Comparison of ENCODE assay signal across 8 cellular contexts in the genomic region with DNA sequence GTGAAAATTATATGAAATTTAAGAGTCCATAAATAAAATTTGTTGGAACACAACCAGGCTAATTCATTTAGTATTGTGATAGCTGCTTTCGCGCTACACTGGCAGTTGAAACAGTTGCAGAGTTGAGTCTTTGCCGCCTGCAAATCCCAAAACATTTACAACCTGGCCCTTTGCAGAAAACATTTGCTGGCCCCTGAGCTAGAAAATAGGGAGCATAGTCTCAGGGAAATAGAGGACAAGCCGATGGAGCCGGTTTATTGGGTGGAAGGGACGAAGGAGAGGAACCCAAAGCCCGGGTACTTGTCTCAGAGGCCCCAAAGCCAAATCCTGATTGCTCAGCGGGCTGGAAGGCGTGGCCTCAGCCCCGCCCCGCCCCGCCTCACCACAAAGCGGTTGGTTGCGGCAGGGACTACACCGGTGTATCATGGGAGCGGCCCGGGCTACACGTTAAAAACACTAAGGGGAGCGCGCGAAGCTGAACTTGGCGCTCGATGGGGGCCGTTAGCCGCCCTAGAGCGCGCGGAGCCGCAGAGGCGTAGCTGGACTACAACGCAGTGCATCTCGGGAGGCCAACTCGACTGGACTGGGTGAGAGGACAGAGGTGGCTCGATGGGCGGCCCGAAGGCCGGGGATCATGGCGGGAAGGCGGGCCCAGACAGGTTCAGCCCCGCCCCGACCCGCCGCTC. TPM values are rescaled to one million over a fixed set of nuclear protein-coding genes. Genes with fewer than 3 reads are reported as not detected.
DNase-seq lines count a peak whose midpoint lies in the region; ATAC-seq and TF ChIP-seq lines count a peak whose summit lies in the region.

No MANE protein-coding gene starts in this region.

- BruUV-seq in PC-9 (replicated peaks; lab: Mats Ljungman, UMichigan): TSS peak; percentile 55

- in situ Hi-C loops in KBM-7 (cut with MboI; ENCODE audit: low pct_unique_long_range_greater_than_20kb, low sequenced_read_pairs): no loop called here

- H3K4me2 ChIP-seq in PC-9: peak overlapping the region; percentile 78

- POLR2A ChIA-PET in PC-9 (lab: Charles Lee; ENCODE audit: unreplicated experiment): interaction anchor here (0.6 to 0.7 kb wide), 4 partner anchors 69 to 382 kb away, joined by 3 to 5 read pairs (median 3); partner anchors contain the start of genes FAU, MAJIN, MRPL49 and NEAT1

- 2 to 6% methylated on average over 8 to 29 of the region's 43 CpGs for WGBS in esophagus squamous epithelium, 2 donors

- TF ChIP-seq POLR2A in esophagus squamous epithelium (IDR thresholded peaks at IDR 0.05): peak in 3 of 4 donors; percentile 31 to 51 (median 45)

- intact Hi-C loops in PC-9 (cut with micrococcal nuclease; ENCODE audit: unreplicated experiment): loop anchor here (5.0 kb wide), 2 partner anchors 42 to 57 kb away; partner anchors contain the start of genes CDCA5, VPS51 and ZFPL1
- intact Hi-C loops in esophagus squamous epithelium (cut with DNase I): no loop called here

- peaks cover 8% of the 10 kb centered on the region for H3K4me1 Mint-ChIP-seq in activated T-cell treated with anti-CD3 and anti-CD28 coated beads, Interleukin-2, amount 50 U/mL, for 4 hours (ENCODE audit: low read depth)

- no peak for TF ChIP-seq CTCF in PC-9 (conservative IDR thresholded peaks at IDR 0.05)
- no peak for TF ChIP-seq CTCF in esophagus squamous epithelium (IDR thresholded peaks at IDR 0.05)

- H3K79me2 ChIP-seq in PC-9 (ENCODE audit: low read depth): peaks cover 23% of the 10 kb centered on the region

- H2AFZ ChIP-seq in PC-9: peak overlapping the region; percentile 82

- H3K27me3 ChIP-seq in PC-9 (ENCODE audit: insufficient read depth, low read depth): no peaks in the 10 kb centered on the region
- no peaks in the 10 kb centered on the region for H3K27me3 ChIP-seq in esophagus squamous epithelium
- H3K27me3 ChIP-seq in muscle layer of duodenum (ENCODE audit: low read depth, low read length): no peaks in the 10 kb centered on the region

- DNase-seq in DMS53 treated with DMSO at 0.1 percent for 48 hours (lab: John Stamatoyannopoulos, UW; ENCODE audit: unreplicated experiment) (peak; percentile 92), KBM-7 (peak; percentile 97), PC-9 (peak; percentile 94 to 95), esophagus squamous epithelium (lab: John Stamatoyannopoulos, UW) (peak; percentile 58)
- DNase-seq in activated T-cell treated with anti-CD3 and anti-CD28 coated beads, Interleukin-2, amount 50 U/mL, for 4 hours: peak; percentile 76
- DNase-seq in stimulated activated CD8-positive, alpha-beta memory T cell treated with anti-CD3 and anti-CD28 coated beads, Interleukin-7, amount 100 ng/mL, for 24 hours (ENCODE audit: low read depth): peak; percentile 67

- ATAC-seq in GM21723 (IDR thresholded peaks at IDR 0.05; ENCODE audit: unreplicated experiment): peak; percentile 82
- ATAC-seq in activated T-cell treated with anti-CD3 and anti-CD28 coated beads, Interleukin-2, amount 50 U/mL, for 4 hours: peak; percentile 93 to 95

- no peaks in the 10 kb centered on the region for H3K9me2 ChIP-seq in PC-9 (ENCODE audit: insufficient read depth)

- peaks cover 24% of the 10 kb centered on the region; the same call in 1 of the 2 replicates for H3F3A ChIP-seq in PC-9 (ENCODE audit: insufficient read depth, low read depth)

- H3K27ac ChIP-seq in PC-9 (peak overlapping the region; percentile 67), esophagus squamous epithelium (peak overlapping the region; percentile 88 to 98 (median 94)), muscle layer of duodenum (ENCODE audit: low read length) (peak overlapping the region; percentile 51)

- CTCF ChIA-PET in PC-9 (lab: Charles Lee): interaction anchor here (0.7 kb wide), 1 partner anchor 106 kb away, joined by 4 read pairs; no protein-coding TSS in a partner anchor

- H3K9me3 Mint-ChIP-seq in activated T-cell treated with anti-CD3 and anti-CD28 coated beads, Interleukin-2, amount 50 U/mL, for 4 hours: no peaks in the 10 kb centered on the region

- no peaks in the 10 kb centered on the region for H3K9me3 ChIP-seq in PC-9 (ENCODE audit: insufficient read depth, low read depth)
- H3K9me3 ChIP-seq in esophagus squamous epithelium: no peaks in the 10 kb centered on the region
- no peaks in the 10 kb centered on the region for H3K9me3 ChIP-seq in muscle layer of duodenum (ENCODE audit: control insufficient read depth in 1 of 2, low read length in 2 of 2)

- H3K27me3 Mint-ChIP-seq in activated T-cell treated with anti-CD3 and anti-CD28 coated beads, Interleukin-2, amount 50 U/mL, for 4 hours (ENCODE audit: low read depth): no peaks in the 10 kb centered on the region

- peak overlapping the region; percentile 90 for H3K4me3 Mint-ChIP-seq in activated T-cell treated with anti-CD3 and anti-CD28 coated beads, Interleukin-2, amount 50 U/mL, for 4 hours

- H3K36me3 Mint-ChIP-seq in activated T-cell treated with anti-CD3 and anti-CD28 coated beads, Interleukin-2, amount 50 U/mL, for 4 hours (ENCODE audit: insufficient read depth): peaks cover 4% of the 10 kb centered on the region

- H3K4me1 ChIP-seq in PC-9 (replicated peaks; ENCODE audit: insufficient read depth) (peaks cover 25% of the 10 kb centered on the region), esophagus squamous epithelium (peaks cover 10 to 42% (median 22%) of the 10 kb centered on the region in 3 donors), muscle layer of duodenum (ENCODE audit: control insufficient read depth in 1 of 2, insufficient read depth in 2 of 2, low read length in 2 of 2) (peaks cover 0 to 27% of the 10 kb centered on the region in 2 donors)

- no peaks in the 10 kb centered on the region for H4K20me1 ChIP-seq in PC-9 (ENCODE audit: insufficient read depth)

- H3K4me3 ChIP-seq in PC-9: peak overlapping the region; percentile 82; the same call in 1 of the 2 replicates
- H3K4me3 ChIP-seq in esophagus squamous epithelium: peak overlapping the region; percentile 73 to 89 (median 80)
- H3K4me3 ChIP-seq in muscle layer of duodenum (ENCODE audit: low read depth in 1 of 2, low read length in 2 of 2): peak overlapping the region; percentile 59 to 95

- H3K36me3 ChIP-seq in PC-9 (ENCODE audit: low read depth): no peaks in the 10 kb centered on the region
- H3K36me3 ChIP-seq in esophagus squamous epithelium: peaks cover 8 to 57% (median 13%) of the 10 kb centered on the region in 3 donors
- H3K36me3 ChIP-seq in muscle layer of duodenum (ENCODE audit: control insufficient read depth in 1 of 2, insufficient read depth in 2 of 2, low read length in 2 of 2): peaks cover 19 to 30% of the 10 kb centered on the region in 2 donors

RNA-seq across cellular contexts. Expression of gene SAC3D1, which starts 0.3 kb away (rescaled TPM):
- total RNA-seq in PC-9 (2021) (33.9 and 48.0 TPM in 2 replicates), esophagus squamous epithelium (10 to 100 TPM in 3 of 4 donors, 1 to 10 TPM in 1; 9.2 to 19.0 (median 15.1) TPM)
- 10 to 100 TPM; 12.5 to 19.1 (median 15.2) TPM for total RNA-seq in activated T-cell treated with anti-CD3 and anti-CD28 coated beads, Interleukin-2, amount 50 U/mL, for 4 hours

RNA-seq across cellular contexts. Expression of gene SNX15, which starts 13.4 kb away (rescaled TPM):
- total RNA-seq in PC-9 (2021): 38.2 and 40.6 TPM in 2 replicates
- 10 to 100 TPM; 11.5 to 13.5 (median 12.5) TPM for total RNA-seq in activated T-cell treated with anti-CD3 and anti-CD28 coated beads, Interleukin-2, amount 50 U/mL, for 4 hours
- total RNA-seq in esophagus squamous epithelium: 10 to 100 TPM in 3 of 4 donors, 1 to 10 TPM in 1; 9.8 to 18.6 (median 13.9) TPM

RNA-seq across cellular contexts. Expression of gene NAALADL1, which starts 17.7 kb away (rescaled TPM):
- total RNA-seq in PC-9 (2021) (not detected in 2 replicates), esophagus squamous epithelium (10 to 100 TPM in 1 of 4 donors, 1 to 10 TPM in 2, under 1 TPM in 1; 0.34 to 19.6 (median 3.1) TPM)
- 1 to 10 TPM; 5.4 to 8.2 (median 7.7) TPM for total RNA-seq in activated T-cell treated with anti-CD3 and anti-CD28 coated beads, Interleukin-2, amount 50 U/mL, for 4 hours

RNA-seq across cellular contexts. Expression of gene ARL2, which starts 26.7 kb away (rescaled TPM):
- total RNA-seq in PC-9 (2021): 97.5 and 106 TPM in 2 replicates
- 100 to 1,000 TPM in 2 of 3 donors, 10 to 100 TPM in 1; 84.9 to 104 (median 104) TPM for total RNA-seq in activated T-cell treated with anti-CD3 and anti-CD28 coated beads, Interleukin-2, amount 50 U/mL, for 4 hours
- total RNA-seq in esophagus squamous epithelium: 10 to 100 TPM; 42.5 to 82.1 (median 65.0) TPM

RNA-seq across cellular contexts. Expression of gene CDCA5, which starts 43.2 kb away (rescaled TPM):
- total RNA-seq in PC-9 (2021) (86.4 and 97.8 TPM in 2 replicates), esophagus squamous epithelium (10 to 100 TPM in 1 of 4 donors, 1 to 10 TPM in 3; 3.1 to 14.3 (median 9.0) TPM)
- total RNA-seq in activated T-cell treated with anti-CD3 and anti-CD28 coated beads, Interleukin-2, amount 50 U/mL, for 4 hours: 10 to 100 TPM; 26.4 to 37.1 (median 35.1) TPM

Comparison
In these comparisons a context has a peak if more than half of its experiments do, and no peak if none do; other contexts are left out.
1. Peak in every context shown above with its lines: DNase-seq, ATAC-seq, H3K4me3 ChIP-seq and H3K27ac ChIP-seq.